Comparison of ENCODE assay signal across 8 cellular contexts in genomic region chrX:102899940-102900916, GRCh38. TPM values are rescaled to one million over a fixed set of nuclear protein-coding genes. Genes with fewer than 3 reads are reported as not detected.
A peak's percentile ranks its signal among the peaks of the same experiment; 100 is the strongest.
DNase-seq lines count a peak whose midpoint lies in the region; ATAC-seq lines count a peak whose summit lies in the region.

No MANE protein-coding gene starts in this region.

- no peak overlapping the region for H3K27ac Mint-ChIP-seq in natural killer cell treated with Interleukin-12 subunit alpha and Interleukin-12 subunit beta and Interleukin-15 and Interleukin-18, amount 100 ng/mL, for 72 hours

- no peaks in the 10 kb centered on the region for H3K9me3 Mint-ChIP-seq in natural killer cell treated with Interleukin-12 subunit alpha and Interleukin-12 subunit beta and Interleukin-15 and Interleukin-18, amount 100 ng/mL, for 72 hours

- peak; percentile 91 for ATAC-seq in GM19351 (IDR thresholded peaks at IDR 0.05; ENCODE audit: unreplicated experiment)
- ATAC-seq in HG03442 (IDR thresholded peaks at IDR 0.05; ENCODE audit: unreplicated experiment), result peak; percentile 87
- ATAC-seq in natural killer cell treated with Interleukin-12 subunit alpha and Interleukin-12 subunit beta and Interleukin-15 and Interleukin-18, amount 100 ng/mL, for 72 hours, result peak; percentile 80 to 81

- H3K36me3 Mint-ChIP-seq in natural killer cell treated with Interleukin-12 subunit alpha and Interleukin-12 subunit beta and Interleukin-15 and Interleukin-18, amount 100 ng/mL, for 72 hours, result no peaks in the 10 kb centered on the region

- peaks cover 0 to 11% of the 10 kb centered on the region in 2 donors for H3K27me3 Mint-ChIP-seq in natural killer cell treated with Interleukin-12 subunit alpha and Interleukin-12 subunit beta and Interleukin-15 and Interleukin-18, amount 100 ng/mL, for 72 hours

- H3K4me1 Mint-ChIP-seq in natural killer cell treated with Interleukin-12 subunit alpha and Interleukin-12 subunit beta and Interleukin-15 and Interleukin-18, amount 100 ng/mL, for 72 hours (ENCODE audit: low read depth in 2 of 2), result peaks cover 6% of the 10 kb centered on the region in 2 donors

- H3K4me3 Mint-ChIP-seq in natural killer cell treated with Interleukin-12 subunit alpha and Interleukin-12 subunit beta and Interleukin-15 and Interleukin-18, amount 100 ng/mL, for 72 hours, result peak overlapping the region; percentile 48

- peak; percentile 17 for DNase-seq in COR-L47 (lab: John Stamatoyannopoulos, UW)
- peak; percentile 6 to 42 for DNase-seq in NOMO-1 (lab: John Stamatoyannopoulos, UW; ENCODE audit: unreplicated experiment in 2 of 2)
- peak; percentile 12 to 43 for DNase-seq in activated CD8-positive, alpha-beta memory T cell treated with anti-CD3 and anti-CD28 coated beads for 4 hours (ENCODE audit: low read depth in 2 of 2)
- peak; percentile 10 for DNase-seq in epidermal melanocyte (ENCODE audit: insufficient read length, low spot score)
- peak; percentile 69 for DNase-seq in natural killer cell treated with Interleukin-12 subunit alpha and Interleukin-12 subunit beta and Interleukin-15 and Interleukin-18, amount 100 ng/mL, for 72 hours (ENCODE audit: low spot score)
- DNase-seq in stimulated activated naive CD4-positive, alpha-beta T cell treated with Interleukin-2 at 50 U/mL for 16 hours (lab: John Stamatoyannopoulos, UW), result peak; percentile 49

RNA-seq across cellular contexts. Expression of gene RAB40AL, which starts 36.8 kb away (rescaled TPM):
- total RNA-seq in natural killer cell treated with Interleukin-12 subunit alpha and Interleukin-12 subunit beta and Interleukin-15 and Interleukin-18, amount 100 ng/mL, for 72 hours, result 1 to 10 TPM in 1 of 2 donors, under 1 TPM in 1; 0.93 to 1.3 TPM

Comparison
In these comparisons a context has a peak if more than half of its experiments do, and no peak if none do; other contexts are left out.
1. Peak in every context shown above with its lines: DNase-seq and ATAC-seq.
2. DNase-seq: peak in every context shown above with its lines; median percentile 69 in natural killer cell treated with Interleukin-12 subunit alpha and Interleukin-12 subunit beta and Interleukin-15 and Interleukin-18, amount 100 ng/mL, for 72 hours; 49 in stimulated activated naive CD4-positive, alpha-beta T cell treated with Interleukin-2 at 50 U/mL for 16 hours; 28 in activated CD8-positive, alpha-beta memory T cell treated with anti-CD3 and anti-CD28 coated beads for 4 hours; 24 in NOMO-1; 17 in COR-L47; 10 in epidermal melanocyte.